Comparison of ENCODE assay signal across 8 cellular contexts in the genomic region with DNA sequence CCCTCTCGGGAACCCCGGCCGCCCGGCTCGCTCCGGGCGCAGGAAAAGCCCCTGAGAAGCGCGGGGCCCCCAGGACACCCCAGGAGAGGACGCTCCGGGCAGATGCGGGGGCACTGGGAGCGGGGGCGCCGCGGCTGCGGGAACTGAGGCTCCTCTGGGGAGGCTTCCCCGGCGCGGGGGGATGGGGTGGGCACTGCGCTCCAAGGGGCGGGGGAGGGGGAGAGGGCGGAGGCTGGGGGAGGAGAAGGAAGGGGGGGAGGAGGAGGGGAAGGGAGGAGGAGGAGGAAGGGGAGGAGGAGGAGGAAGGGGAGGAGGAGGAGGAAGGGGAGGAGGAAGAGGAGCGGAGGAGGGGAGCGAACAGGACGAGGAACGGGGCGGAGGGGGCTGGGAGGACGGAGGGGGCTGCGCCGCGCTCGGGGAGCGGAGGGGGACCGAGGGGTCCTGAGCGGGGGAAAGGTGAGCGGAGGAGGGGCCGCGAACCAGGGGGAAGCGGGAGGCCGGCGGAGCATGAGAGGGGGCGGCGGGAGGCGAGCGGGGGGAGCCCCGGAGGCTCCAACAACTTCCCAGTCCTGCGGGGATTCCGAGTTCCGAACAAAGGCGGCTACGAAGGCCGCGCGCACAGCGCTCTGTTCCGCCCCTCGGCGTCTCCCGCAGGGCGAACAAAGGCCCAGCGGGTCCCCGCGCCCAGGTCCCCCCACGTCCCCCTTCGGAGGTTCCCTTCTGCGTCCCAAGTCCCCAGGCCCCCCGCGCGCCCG. TPM values are rescaled to one million over a fixed set of nuclear protein-coding genes. Genes with fewer than 3 reads are reported as not detected.
DNase-seq lines count a peak whose midpoint lies in the region; ATAC-seq and TF ChIP-seq lines count a peak whose summit lies in the region.

No MANE protein-coding gene starts in this region.

- peak overlapping the region; percentile 98 for H3K4me3 Mint-ChIP-seq in WTC11

- H3K36me3 Mint-ChIP-seq in WTC11 = peaks cover 2% of the 10 kb centered on the region; the same call in 1 of the 2 replicates

- ATAC-seq in WTC11 (peak; percentile 17), psoas muscle (peak; percentile 10 to 39 (median 32)), GM21381 (IDR thresholded peaks at IDR 0.05; ENCODE audit: unreplicated experiment) (no peak), HG03108 (IDR thresholded peaks at IDR 0.05; ENCODE audit: unreplicated experiment) (no peak)

- POLR2A ChIA-PET in WTC11 (lab: Charles Lee) = interaction anchor here (0.8 kb wide), 1 partner anchor 118 kb away, joined by 3 read pairs; no protein-coding TSS in a partner anchor

- no peaks in the 10 kb centered on the region for H3K9me3 Mint-ChIP-seq in WTC11

- 1% methylated on average over 31 to 67 of the region's 71 CpGs for WGBS in psoas muscle, 3 donors

- H3K27ac ChIP-seq in left ventricle myocardium inferior (replicated peaks) = peak overlapping the region; percentile 96
- peak overlapping the region; percentile 71 for H3K27ac ChIP-seq in psoas muscle

- peaks cover 37% of the 10 kb centered on the region for H3K4me1 Mint-ChIP-seq in WTC11

- H3K27ac Mint-ChIP-seq in WTC11 = no peak overlapping the region

- H3K27me3 ChIP-seq in left ventricle myocardium inferior (ENCODE audit: low read depth) (peaks cover 56% of the 10 kb centered on the region), psoas muscle (ENCODE audit: insufficient read depth in 3 of 3, low read length in 2 of 3) (peaks cover 0 to 61% (median 6%) of the 10 kb centered on the region in 3 donors)

- CTCF ChIA-PET in WTC11 (lab: Charles Lee) = no interaction called here

- DNase-seq in WTC11 (ENCODE audit: low spot score) = peak; percentile 70
- no peak for DNase-seq in left ventricle myocardium inferior
- peak in 1 of 2 donors; percentile 44 for DNase-seq in psoas muscle
- no peak for DNase-seq in RKO (ENCODE audit: low spot score)
- DNase-seq in DMS53 treated with DMSO at 0.1 percent for 48 hours (lab: John Stamatoyannopoulos, UW; ENCODE audit: unreplicated experiment) = no peak

- H3K36me3 ChIP-seq in left ventricle myocardium inferior (no peaks in the 10 kb centered on the region), psoas muscle (ENCODE audit: insufficient read depth in 1 of 2, low read depth in 1 of 2) (no peaks in the 10 kb centered on the region)

- peaks cover 70% of the 10 kb centered on the region for H3K4me1 ChIP-seq in left ventricle myocardium inferior
- H3K4me1 ChIP-seq in psoas muscle = peaks cover 12% of the 10 kb centered on the region

- intact Hi-C loops in left ventricle myocardium inferior (cut with micrococcal nuclease) (no loop called here), psoas muscle (cut with DNase I) (loop anchor here in 1 of 2 donors (5.0 kb wide), 2 partner anchors 136 to 151 kb away; no protein-coding TSS in a partner anchor)

- TF ChIP-seq CTCF in WTC11 (IDR thresholded peaks at IDR 0.05) (no peak), left ventricle myocardium inferior (IDR thresholded peaks at IDR 0.05; ENCODE audit: borderline replicate concordance) (no peak), psoas muscle (IDR thresholded peaks at IDR 0.05) (no peak)

- H3K27me3 Mint-ChIP-seq in WTC11 (ENCODE audit: low read depth) = peaks cover 36% of the 10 kb centered on the region

- H3K9me3 ChIP-seq in left ventricle myocardium inferior (replicated peaks) (no peaks in the 10 kb centered on the region), psoas muscle (no peaks in the 10 kb centered on the region)

- H3K4me3 ChIP-seq in GM08714 (ENCODE audit: low read length) (peak overlapping the region; percentile 42), left ventricle myocardium inferior (peak overlapping the region; percentile 82), psoas muscle (peak overlapping the region; percentile 69)

TF ChIP-seq in WTC11, 78 proteins besides CTCF, POLR2A, EP300 and RAD21:
- no peak for TF ChIP-seq ZNF121 (CRISPR knock-in tag; IDR thresholded peaks at IDR 0.05)
- TF ChIP-seq HMGXB4 (CRISPR knock-in tag; IDR thresholded peaks at IDR 0.05) = 0 out of 2 replicates have a peak, but pooled peaks have one; percentile 6
- TF ChIP-seq ZNF263 (CRISPR knock-in tag; IDR thresholded peaks at IDR 0.05; ENCODE audit: low read depth) = peak; percentile 87
- no peak for TF ChIP-seq ZNF416 (CRISPR knock-in tag; IDR thresholded peaks at IDR 0.05)
- TF ChIP-seq ATF6 (CRISPR knock-in tag; IDR thresholded peaks at IDR 0.05) = no peak
- no peak for TF ChIP-seq EMX1 (CRISPR knock-in tag; IDR thresholded peaks at IDR 0.05)
- TF ChIP-seq NFYB (CRISPR knock-in tag; conservative IDR thresholded peaks at IDR 0.05; ENCODE audit: low read depth) = no peak
- TF ChIP-seq IRF2 (CRISPR knock-in tag; IDR thresholded peaks at IDR 0.05; ENCODE audit: borderline replicate concordance, low read depth) = no peak
- TF ChIP-seq FOXK1 (CRISPR knock-in tag; IDR thresholded peaks at IDR 0.05) = no peak; the same call in 1 of the 2 replicates
TF ChIP-seq in WTC11: peak in this region for 2.

RNA-seq across cellular contexts. Expression of gene PXDN, which starts 0.7 kb away (rescaled TPM):
- total RNA-seq in WTC11 (2021) = 146 to 166 TPM (median 157 TPM) in 3 replicates
- 15.7 TPM for total RNA-seq in left ventricle myocardium inferior
- 10 to 100 TPM in 3 of 4 donors, 1 to 10 TPM in 1; 8.5 to 15.4 (median 12.6) TPM for total RNA-seq in psoas muscle
- polyA plus RNA-seq in psoas muscle = 1 to 10 TPM; 4.1 to 9.4 (median 4.8) TPM

Comparison
In these comparisons a context has a peak if more than half of its experiments do, and no peak if none do; other contexts are left out.
1. ATAC-seq: peak in WTC11 (single experiment) and psoas muscle (4 of 4); none in GM21381 (single experiment) and HG03108 (single experiment).
2. Peak in every context shown above with its lines, with median percentiles within 50 percentile points of each other: H3K4me3 ChIP-seq.